In the genomic region with DNA sequence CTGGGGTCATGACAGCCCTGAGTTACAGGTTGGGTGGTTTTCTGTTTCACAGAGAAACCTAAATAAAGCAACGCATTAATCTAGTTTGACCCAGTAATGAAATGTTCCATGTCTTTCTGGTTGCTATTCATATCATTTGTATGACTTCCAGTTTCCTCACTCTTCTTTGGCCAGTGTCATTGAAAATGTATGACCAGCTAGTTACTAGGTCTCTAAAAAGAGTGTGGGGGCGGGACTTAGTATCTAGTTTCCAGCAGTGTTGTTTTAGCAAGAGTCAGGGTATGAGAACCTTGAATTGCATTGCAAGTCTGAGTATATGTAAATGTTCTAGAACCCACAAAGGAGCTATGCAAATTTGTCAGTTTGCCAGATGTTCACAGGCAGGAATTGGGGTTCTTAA, we compare ENCODE assay signal across 17 cellular contexts. TPM values are rescaled to one million over a fixed set of nuclear protein-coding genes. Genes with fewer than 3 reads are reported as not detected.
"Had no signal": no experiment of that assay in that cellular context is flagged by ENCODE, and none has a peak within 500 bp of the region (broad histone marks: within the 10 kb centered on the region; RNA-seq: fewer than 3 reads in every experiment).

No MANE protein-coding gene starts in this region.

- H3K27ac ChIP-seq: epithelial cell of prostate, parathyroid adenoma, right atrium auricular region, thyroid gland, vagina, VCaP had no signal

- H3K27ac Mint-ChIP-seq: activated CD4-positive, alpha-beta T cell treated with anti-CD3 and anti-CD28 coated beads for 36 hours; activated CD8-positive, alpha-beta T cell treated with anti-CD3 and anti-CD28 coated beads for 36 hours had no signal

- H3K27me3 ChIP-seq: right atrium auricular region, thyroid gland, vagina had no signal

- DNase-seq: activated CD4-positive, alpha-beta T cell treated with anti-CD3 and anti-CD28 coated beads for 36 hours; activated CD8-positive, alpha-beta memory T cell treated with anti-CD3 and anti-CD28 coated beads, Interleukin-2, amount 50 U/mL, for 4 hours; activated CD8-positive, alpha-beta T cell treated with anti-CD3 and anti-CD28 coated beads for 36 hours; activated naive CD4-positive, alpha-beta T cell; central memory CD4-positive, alpha-beta T cell; cortex of kidney; effector memory CD4-positive, alpha-beta T cell; hippocampal formation; naive B cell; thyroid gland had no signal

- ATAC-seq: activated CD4-positive, alpha-beta T cell treated with anti-CD3 and anti-CD28 coated beads for 36 hours; activated CD8-positive, alpha-beta T cell treated with anti-CD3 and anti-CD28 coated beads for 36 hours had no signal

- H3K9me3 ChIP-seq: right atrium auricular region, thyroid gland, vagina had no signal

- H3K4me1 ChIP-seq: parathyroid adenoma, right atrium auricular region, thyroid gland, vagina had no signal

- H3K79me2 ChIP-seq: parathyroid adenoma had no signal

- H2AFZ ChIP-seq: parathyroid adenoma had no signal

- H3K9me3 Mint-ChIP-seq: activated CD8-positive, alpha-beta T cell treated with anti-CD3 and anti-CD28 coated beads for 36 hours; naive B cell had no signal

- H3K4me3 ChIP-seq: lung, right atrium auricular region, smooth muscle cell, thyroid gland, vagina had no signal

- H3K4me2 ChIP-seq: smooth muscle cell had no signal

- H3K4me3 Mint-ChIP-seq: activated CD4-positive, alpha-beta T cell treated with anti-CD3 and anti-CD28 coated beads for 36 hours; activated CD8-positive, alpha-beta T cell treated with anti-CD3 and anti-CD28 coated beads for 36 hours; naive B cell had no signal

- H3K27me3 Mint-ChIP-seq: activated CD4-positive, alpha-beta T cell treated with anti-CD3 and anti-CD28 coated beads for 36 hours; activated CD8-positive, alpha-beta T cell treated with anti-CD3 and anti-CD28 coated beads for 36 hours had no signal

- H3K9ac ChIP-seq: parathyroid adenoma had no signal

- H3K36me3 Mint-ChIP-seq: naive B cell had no signal

- H3K36me3 ChIP-seq: right atrium auricular region, thyroid gland, vagina had no signal

RNA-seq across cellular contexts. Expression of a gene that starts 47.7 kb away (rescaled TPM):
- total RNA-seq: smooth muscle cell, vagina had no signal
- polyA plus RNA-seq: smooth muscle cell had no signal
